In the genomic region with DNA sequence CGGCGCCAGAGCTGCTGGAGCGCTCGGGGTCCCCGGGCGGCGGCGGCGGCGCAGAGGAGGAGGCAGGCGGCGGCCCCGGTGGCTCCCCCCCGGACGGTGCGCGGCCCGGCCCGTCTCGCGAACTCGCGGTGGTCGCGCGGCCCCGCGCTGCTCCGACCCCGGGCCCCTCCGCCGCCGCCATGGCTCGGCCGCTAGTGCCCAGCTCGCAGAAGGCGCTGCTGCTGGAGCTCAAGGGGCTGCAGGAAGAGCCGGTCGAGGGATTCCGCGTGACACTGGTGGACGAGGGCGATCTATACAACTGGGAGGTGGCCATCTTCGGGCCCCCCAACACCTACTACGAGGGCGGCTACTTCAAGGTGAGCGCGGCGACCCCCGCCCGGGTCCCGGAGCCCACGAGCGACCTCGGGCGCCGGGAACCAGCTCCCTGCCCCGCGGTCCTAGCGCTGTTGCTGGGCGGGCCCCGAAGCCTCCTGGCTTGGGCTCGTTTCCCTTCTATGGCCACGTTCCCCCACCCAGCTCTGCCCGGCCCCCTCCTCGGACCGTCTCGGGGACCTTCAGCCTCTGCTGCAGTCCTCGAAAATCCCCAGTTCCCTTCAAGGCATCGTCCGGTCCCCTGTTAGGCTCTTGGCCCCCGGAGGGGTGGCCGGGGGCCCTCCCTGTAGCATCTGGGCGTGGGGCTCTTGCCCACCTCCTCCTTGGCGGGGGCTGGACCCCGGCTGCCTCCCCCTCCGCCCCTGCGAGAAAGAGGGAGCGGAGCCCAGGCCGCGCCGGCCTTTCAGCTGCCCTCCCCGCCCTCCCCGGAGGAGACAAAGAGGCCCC, we compare ENCODE assay signal across 8 cellular contexts. TPM values are rescaled to one million over a fixed set of nuclear protein-coding genes. Genes with fewer than 3 reads are reported as not detected.
A peak's percentile ranks its signal among the peaks of the same experiment; 100 is the strongest.
DNase-seq lines count a peak whose midpoint lies in the region; ATAC-seq and TF ChIP-seq lines count a peak whose summit lies in the region.

A gene with protein sequence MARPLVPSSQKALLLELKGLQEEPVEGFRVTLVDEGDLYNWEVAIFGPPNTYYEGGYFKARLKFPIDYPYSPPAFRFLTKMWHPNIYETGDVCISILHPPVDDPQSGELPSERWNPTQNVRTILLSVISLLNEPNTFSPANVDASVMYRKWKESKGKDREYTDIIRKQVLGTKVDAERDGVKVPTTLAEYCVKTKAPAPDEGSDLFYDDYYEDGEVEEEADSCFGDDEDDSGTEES (plus strand): TSS at position 8 of the 819 bp plus-strand sequence. CDS start 172 bp downstream, at position 180.

- no peaks in the 10 kb centered on the region for H3K36me3 Mint-ChIP-seq in activated CD4-positive, alpha-beta T cell treated with anti-CD3 and anti-CD28 coated beads for 36 hours (ENCODE audit: low read depth)
- no peaks in the 10 kb centered on the region for H3K36me3 Mint-ChIP-seq in T-cell

- H3K79me2 ChIP-seq in fibroblast of lung (ENCODE audit: control insufficient read depth, insufficient read depth, low read length): peaks cover 43% of the 10 kb centered on the region

- no peaks in the 10 kb centered on the region for H3K9me3 ChIP-seq in fibroblast of lung (ENCODE audit: control insufficient read depth, insufficient read depth, low read depth, low read length)
- H3K9me3 ChIP-seq in neuron (ENCODE audit: low read length): no peaks in the 10 kb centered on the region

- H2AFZ ChIP-seq in fibroblast of lung (ENCODE audit: low read length) (peak within 1 kb of the TSS; percentile 77), neuron (ENCODE audit: low read depth, low read length) (peak within 1 kb of the TSS; percentile 77)

- CTCF ChIA-PET in activated CD4-positive, alpha-beta T cell treated with anti-CD3 and anti-CD28 coated beads for 36 hours (lab: Charles Lee): interaction anchor here (0.8 to 2.6 kb wide), 8 partner anchors 10 to 80 kb away, joined by 3 to 20 read pairs (median 4); no protein-coding TSS in a partner anchor
- CTCF ChIA-PET in T-cell (lab: Charles Lee): interaction anchor here (0.6 to 3.9 kb wide), 6 partner anchors 21 to 1033 kb away, joined by 3 to 36 read pairs (median 4); no protein-coding TSS in a partner anchor

- peaks cover 24% of the 10 kb centered on the region for H3K4me1 Mint-ChIP-seq in activated CD4-positive, alpha-beta T cell treated with anti-CD3 and anti-CD28 coated beads for 36 hours
- H3K4me1 Mint-ChIP-seq in T-cell: peaks cover 15 to 27% (median 19%) of the 10 kb centered on the region in 3 donors

- peak; percentile 37 for DNase-seq in activated CD4-positive, alpha-beta T cell treated with anti-CD3 and anti-CD28 coated beads for 36 hours
- DNase-seq in activated CD4-positive, alpha-beta T cell treated with anti-CD3 and anti-CD28 coated beads for 48 hours: no peak
- peak in 1 of 34 experiments; percentile 22 for DNase-seq in T-cell
- DNase-seq in fibroblast of lung (ENCODE audit: low read depth in 2 of 2): no peak
- DNase-seq in NCI-H2227 treated with DMSO at 0.1 percent for 48 hours (lab: John Stamatoyannopoulos, UW): no peak

- no peak for TF ChIP-seq CTCF in fibroblast of lung (conservative IDR thresholded peaks at IDR 0.05 in 1 of 2, IDR thresholded peaks at IDR 0.05 in 1 of 2; ENCODE audit: low read depth in 1 of 2, low read length in 2 of 2)

- H3K27ac Mint-ChIP-seq in activated CD4-positive, alpha-beta T cell treated with anti-CD3 and anti-CD28 coated beads for 36 hours: peak within 1 kb of the TSS; percentile 84
- peak within 1 kb of the TSS; percentile 49 to 79 for H3K27ac Mint-ChIP-seq in T-cell

- H3K4me1 ChIP-seq in fibroblast of lung (ENCODE audit: control insufficient read depth, extremely low read depth, insufficient read depth, low read length) (peaks cover 2% of the 10 kb centered on the region), neuron (ENCODE audit: insufficient read depth, low read length) (peaks cover 13% of the 10 kb centered on the region)

- peak within 1 kb of the TSS; percentile 78 for H3K4me3 Mint-ChIP-seq in activated CD4-positive, alpha-beta T cell treated with anti-CD3 and anti-CD28 coated beads for 36 hours
- H3K4me3 Mint-ChIP-seq in T-cell: peak within 1 kb of the TSS; percentile 82 to 86 (median 85)

- peak; percentile 9 for ATAC-seq in activated CD4-positive, alpha-beta T cell treated with anti-CD3 and anti-CD28 coated beads for 36 hours
- ATAC-seq in HG02885 (IDR thresholded peaks at IDR 0.05; ENCODE audit: poor library complexity, unreplicated experiment) (peak; percentile 10), T-cell (replicated peaks in 1 of 4) (peak in 3 of 4 experiments; percentile 3 to 35 (median 28)), HG02763 (IDR thresholded peaks at IDR 0.05; ENCODE audit: unreplicated experiment) (no peak)

- intact Hi-C loops in activated CD4-positive, alpha-beta T cell treated with anti-CD3 and anti-CD28 coated beads for 36 hours (cut with DNase I, micrococcal nuclease): loop anchor here (1.0 to 2.0 kb wide), 7 partner anchors 25 to 265 kb away; partner anchors contain the start of genes BSG (in 2 of the 2), TPGS1 (in 2 of the 2), POLRMT (in 1 of the 2) and PTBP1 (in 1 of the 2)

- H3K36me3 ChIP-seq in fibroblast of lung (ENCODE audit: control insufficient read depth, insufficient read depth, low read length) (peaks cover 11% of the 10 kb centered on the region), neuron (ENCODE audit: insufficient read depth, low read length) (peaks cover 24% of the 10 kb centered on the region)

- peak within 1 kb of the TSS; percentile 56 to 97 (median 84) for H3K4me3 ChIP-seq in fibroblast of lung (replicated peaks in 1 of 4; ENCODE audit: control extremely low read depth in 1 of 4, insufficient read depth in 1 of 4, low read depth in 3 of 4, low read length in 4 of 4)
- H3K4me3 ChIP-seq in neuron (ENCODE audit: low read length): peak within 1 kb of the TSS; percentile 89

- H3K27ac ChIP-seq in fibroblast of lung (ENCODE audit: insufficient read depth, low read length): peak within 1 kb of the TSS; percentile 80

- H3K27me3 ChIP-seq in fibroblast of lung (ENCODE audit: control insufficient read depth, insufficient read depth, low read length) (no peaks in the 10 kb centered on the region), neuron (ENCODE audit: insufficient read depth, low read length) (no peaks in the 10 kb centered on the region)

- H3K4me2 ChIP-seq in fibroblast of lung (ENCODE audit: extremely low read depth, insufficient read depth, low read length): peak within 1 kb of the TSS; percentile 92

- POLR2A ChIA-PET in activated CD4-positive, alpha-beta T cell treated with anti-CD3 and anti-CD28 coated beads for 36 hours (lab: Charles Lee): interaction anchor here (0.5 to 1.7 kb wide), 4 partner anchors 21 to 490 kb away, joined by 3 to 7 read pairs (median 4); no protein-coding TSS in a partner anchor
- POLR2A ChIA-PET in T-cell (lab: Charles Lee): interaction anchor here (0.6 kb wide), 3 partner anchors 11 to 25 kb away, joined by 6 to 7 read pairs (median 6); partner anchors contain the start of gene TPGS1 (in 1 of the 2)

- H4K20me1 ChIP-seq in fibroblast of lung (ENCODE audit: control insufficient read depth, extremely low read depth, insufficient read depth, low read length): no peaks in the 10 kb centered on the region

- no peaks in the 10 kb centered on the region for H3K27me3 Mint-ChIP-seq in activated CD4-positive, alpha-beta T cell treated with anti-CD3 and anti-CD28 coated beads for 36 hours
- H3K27me3 Mint-ChIP-seq in T-cell: no peaks in the 10 kb centered on the region

- H3K9me3 Mint-ChIP-seq in activated CD4-positive, alpha-beta T cell treated with anti-CD3 and anti-CD28 coated beads for 36 hours (ENCODE audit: low read depth): no peaks in the 10 kb centered on the region
- H3K9me3 Mint-ChIP-seq in T-cell: no peaks in the 10 kb centered on the region

- H3K9ac ChIP-seq in fibroblast of lung (ENCODE audit: insufficient read depth, low read length): peak within 1 kb of the TSS; percentile 82

RNA-seq across cellular contexts. Expression of the gene that starts here (rescaled TPM):
- total RNA-seq in activated CD4-positive, alpha-beta T cell treated with anti-CD3 and anti-CD28 coated beads for 36 hours: 10 to 100 TPM; 36.7 to 41.5 TPM
- total RNA-seq in T-cell (10 to 100 TPM; 35.4 to 52.6 (median 51.3) TPM), fibroblast of lung (65.0 and 72.5 TPM in 2 replicates)
- 23.3 and 27.0 TPM in 2 replicates for polyA plus RNA-seq in fibroblast of lung
- 35.3 and 55.5 TPM in 2 replicates for polyA plus RNA-seq in fibroblast of lung (2012)
- polyA minus RNA-seq in fibroblast of lung (ENCODE audit: low replicate concordance): 55.3 and 76.4 TPM in 2 replicates
